16 cellular contexts compared by ENCODE assay signal in the genomic region with DNA sequence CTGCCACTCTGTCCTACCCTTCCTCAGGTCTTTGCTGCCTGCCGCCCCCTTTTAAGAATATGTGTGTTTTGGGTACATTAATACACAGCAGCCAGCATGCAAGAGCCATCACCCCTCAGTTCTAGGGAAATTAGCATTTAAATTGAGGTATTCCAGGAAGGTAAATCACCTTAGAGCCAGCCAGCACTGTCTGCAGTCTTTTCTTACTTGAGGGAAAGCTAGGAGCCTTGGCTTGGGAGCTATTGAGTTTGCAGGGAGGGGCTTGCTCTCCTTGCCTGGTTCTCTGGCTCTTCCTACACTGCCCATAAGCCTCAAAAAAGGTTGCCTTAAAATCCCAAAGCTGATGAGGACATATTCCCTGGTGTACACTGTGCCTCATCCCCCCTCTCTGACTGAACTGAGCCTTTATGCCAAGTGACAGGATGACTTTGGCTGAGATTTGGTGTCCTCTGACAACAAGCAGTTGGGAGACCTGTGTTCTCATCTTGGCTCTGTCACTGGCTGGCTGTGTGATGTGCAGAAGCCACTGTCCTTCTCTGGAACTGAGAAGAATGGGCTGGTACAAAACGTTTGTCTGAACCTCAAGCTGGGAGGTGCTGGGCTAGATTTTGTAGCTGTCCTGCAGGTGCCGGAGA. TPM values are rescaled to one million over a fixed set of nuclear protein-coding genes. Genes with fewer than 3 reads are reported as not detected.
DNase-seq lines count a peak whose midpoint lies in the region; FAIRE-seq and TF ChIP-seq lines count a peak whose summit lies in the region.
"Had no signal": no experiment of that assay in that cellular context is flagged by ENCODE, and none has a peak within 500 bp of the region (broad histone marks: within the 10 kb centered on the region; RNA-seq: fewer than 3 reads in every experiment).

No MANE protein-coding gene starts in this region.

- H2BK5ac ChIP-seq in H1 (ENCODE audit: low read depth, low read length) = 0 out of 2 replicates have a peak overlapping the region, but pooled peaks have one; percentile 1

- no peak for FAIRE-seq in H1 (lab: Jason Lieb, UNC)
- FAIRE-seq: GM12878, H54, HepG2, HTR-8/SVneo had no signal

- H3K27ac ChIP-seq in Karpas-422 (ENCODE audit: low read length) = no peak overlapping the region
- H3K27ac ChIP-seq in H1 (ENCODE audit: low read depth, low read length) = no peak overlapping the region
- H3K27ac ChIP-seq: BLaER1 treated with 17β-estradiol and CSF1 and Interleukin-3, amounts not matched to agents 10 nM and 100 nM had no signal

- H3K36me3 ChIP-seq in Karpas-422 (ENCODE audit: insufficient read depth, low read length) (no peaks in the 10 kb centered on the region), H1 (ENCODE audit: control insufficient read depth in 2 of 4, insufficient read depth in 4 of 4, low read length in 3 of 4) (no peaks in the 10 kb centered on the region)
- H3K36me3 ChIP-seq: BLaER1 treated with 17β-estradiol and CSF1 and Interleukin-3, amounts not matched to agents 10 nM and 100 nM had no signal

- H3K4me1 ChIP-seq in Karpas-422 (ENCODE audit: low read length) (peaks cover 57% of the 10 kb centered on the region), H1 (replicated peaks in 1 of 4; ENCODE audit: control insufficient read depth in 3 of 4, insufficient read depth in 4 of 4, low read length in 3 of 4) (peaks cover 0 to 9% (median 5%) of the 10 kb centered on the region in 4 experiments; a peak in 2 of 7 replicates)
- H3K4me1 ChIP-seq: BLaER1 treated with 17β-estradiol and CSF1 and Interleukin-3, amounts not matched to agents 10 nM and 100 nM had no signal

- no peak overlapping the region for H3K23ac ChIP-seq in H1 (ENCODE audit: insufficient read length)

- H3K23me2 ChIP-seq in H1 (ENCODE audit: low read depth, low read length) = no peaks in the 10 kb centered on the region; the same call in 1 of the 2 replicates

- peak overlapping the region; percentile 17 for H3K4ac ChIP-seq in H1 (replicated peaks; ENCODE audit: insufficient read length, low read depth, low read length)

- H4K20me1 ChIP-seq in Karpas-422 (ENCODE audit: insufficient read depth, low read depth, low read length) = no peaks in the 10 kb centered on the region
- no peaks in the 10 kb centered on the region for H4K20me1 ChIP-seq in H1 (replicated peaks in 1 of 2; ENCODE audit: control insufficient read depth in 1 of 2, insufficient read depth in 2 of 2, low read length in 2 of 2)
- H4K20me1 ChIP-seq: BLaER1 treated with 17β-estradiol and CSF1 and Interleukin-3, amounts not matched to agents 10 nM and 100 nM had no signal

- POLR2A ChIA-PET in H1 (lab: Charles Lee; ENCODE audit: partially characterized antibody) = no interaction called here

- H3K79me2 ChIP-seq in Karpas-422 (ENCODE audit: low read length) = no peaks in the 10 kb centered on the region
- no peaks in the 10 kb centered on the region for H3K79me2 ChIP-seq in H1 (ENCODE audit: control insufficient read depth in 1 of 2, insufficient read depth in 2 of 2, low read length in 2 of 2)

- H3K9me3 ChIP-seq in Karpas-422 (ENCODE audit: low read length) (no peaks in the 10 kb centered on the region), H1 (ENCODE audit: insufficient read depth in 2 of 2, low read depth in 1 of 2, low read length in 1 of 2) (no peaks in the 10 kb centered on the region)
- H3K9me3 ChIP-seq: BLaER1 treated with 17β-estradiol and CSF1 and Interleukin-3, amounts not matched to agents 10 nM and 100 nM had no signal

- peak; percentile 72 for DNase-seq in G401 (ENCODE audit: low spot score)
- DNase-seq in Karpas-422 = no peak
- DNase-seq in H1 (ENCODE audit: low read depth in 1 of 2, low spot score in 2 of 2) = peak; percentile 7 to 47
- peak; percentile 46 for DNase-seq in iPS-NIHi7 (ENCODE audit: extremely low spot score)
- DNase-seq in inferior parietal cortex (ENCODE audit: extremely low spot score) = no peak
- no peak for DNase-seq in NCI-H82 treated with DMSO at 0.1 percent for 48 hours (lab: John Stamatoyannopoulos, UW; ENCODE audit: unreplicated experiment)
- DNase-seq in NCI-H1092 (lab: John Stamatoyannopoulos, UW) = no peak
- DNase-seq: 8988T; Calu3; CD4-positive, alpha-beta T cell; DMS 273 treated with DMSO at 0.1 percent for 48 hours had no signal

- no peak overlapping the region for H4K5ac ChIP-seq in H1 (ENCODE audit: insufficient read length, low read depth, low read length)

- H3K4me3 ChIP-seq in Karpas-422 (ENCODE audit: low read length) (no peak overlapping the region), H1 (ENCODE audit: extremely low read depth in 1 of 4, insufficient read depth in 2 of 4, low read depth in 3 of 4, low read length in 4 of 4) (no peak overlapping the region)
- H3K4me3 ChIP-seq: BLaER1 treated with 17β-estradiol and CSF1 and Interleukin-3, amounts not matched to agents 10 nM and 100 nM; GM12878 had no signal

- 67% methylated on average over 3 of the region's 3 CpGs; no CpG with 5 or more reads in 1 of the 2 experiments for WGBS in H1 (ENCODE audit: extremely low coverage in 1 of 2, insufficient coverage in 1 of 2, insufficient read length in 1 of 2, insufficient replicate concordance in 2 of 2, low coverage in 1 of 2, low lambda C conversion rate in 2 of 2, missing lambda C conversion rate in 1 of 2), 2 experiments

- no peak for TF ChIP-seq EP300 in H1 (IDR thresholded peaks at IDR 0.05; ENCODE audit: borderline replicate concordance in 1 of 2, low read depth in 2 of 2, low read length in 2 of 2)

- H3K9ac ChIP-seq in Karpas-422 (ENCODE audit: low read length) (peak overlapping the region; percentile 14; the same call in 1 of the 2 replicates), H1 (replicated peaks in 1 of 4; ENCODE audit: extremely low read depth in 1 of 4, low read depth in 3 of 4, low read length in 3 of 4) (no peak overlapping the region)
- H3K9ac ChIP-seq: BLaER1 treated with 17β-estradiol and CSF1 and Interleukin-3, amounts not matched to agents 10 nM and 100 nM had no signal

- H3K79me1 ChIP-seq in H1 (ENCODE audit: low read depth, low read length) = no peaks in the 10 kb centered on the region

- no peak overlapping the region for H2AK5ac ChIP-seq in H1 (ENCODE audit: low read depth, low read length)

- no peak overlapping the region for H2BK12ac ChIP-seq in H1 (ENCODE audit: low read depth, low read length)

- no peak overlapping the region for H2BK15ac ChIP-seq in H1 (ENCODE audit: low read length)

- no peak; a peak in 1 of 4 replicates for TF ChIP-seq RAD21 in H1 (IDR thresholded peaks at IDR 0.05 in 1 of 2, conservative IDR thresholded peaks at IDR 0.05 in 1 of 2; ENCODE audit: low read depth in 2 of 2, low read length in 2 of 2)

- no peaks in the 10 kb centered on the region for H3K27me3 ChIP-seq in Karpas-422 (ENCODE audit: low read length)
- no peaks in the 10 kb centered on the region; a peak in 1 of 7 replicates for H3K27me3 ChIP-seq in H1 (replicated peaks in 1 of 4; ENCODE audit: control insufficient read depth in 3 of 4, extremely low read depth in 1 of 4, insufficient read depth in 3 of 4, low read length in 3 of 4)
- H3K27me3 ChIP-seq: BLaER1 treated with 17β-estradiol and CSF1 and Interleukin-3, amounts not matched to agents 10 nM and 100 nM had no signal

- no peak for TF ChIP-seq CTCF in H1 (IDR thresholded peaks at IDR 0.05; ENCODE audit: control extremely low read depth in 1 of 3, insufficient read depth in 1 of 3, low read depth in 1 of 3, low read length in 3 of 3)

- H3K4me2 ChIP-seq in Karpas-422 (ENCODE audit: low read depth, low read length, poor library complexity, severe bottlenecking) = peak overlapping the region; percentile 36
- peak overlapping the region; percentile 0 to 18; a peak in 1 of 4 replicates for H3K4me2 ChIP-seq in H1 (ENCODE audit: insufficient read depth in 1 of 2, low read depth in 2 of 2, low read length in 2 of 2)
- H3K4me2 ChIP-seq: BLaER1 treated with 17β-estradiol and CSF1 and Interleukin-3, amounts not matched to agents 10 nM and 100 nM had no signal

- CTCF ChIA-PET in H1 (lab: Charles Lee; ENCODE audit: partially characterized antibody) = interaction anchor here (1.0 to 11.9 kb wide), 7 partner anchors 9 to 671 kb away, joined by 3 to 308 read pairs (median 5); no protein-coding TSS in a partner anchor

- no peak overlapping the region for H4K91ac ChIP-seq in H1 (replicated peaks; ENCODE audit: insufficient read length, low read length)

- no peak overlapping the region for H3K14ac ChIP-seq in H1 (ENCODE audit: insufficient read length)

- TF ChIP-seq POLR2A in H1 (IDR thresholded peaks at IDR 0.05; ENCODE audit: control extremely low read depth in 1 of 2, low read depth in 2 of 2, low read length in 2 of 2) = no peak

- H2BK120ac ChIP-seq in H1 (replicated peaks; ENCODE audit: low read depth, low read length) = no peak overlapping the region

- no peak overlapping the region for H3K56ac ChIP-seq in H1 (replicated peaks; ENCODE audit: insufficient read length, low read depth, low read length)

- H3K18ac ChIP-seq in H1 (ENCODE audit: extremely low read depth, low read length) = peak overlapping the region; percentile 72; the same call in 1 of the 2 replicates

- no peak overlapping the region for H4K8ac ChIP-seq in H1 (ENCODE audit: extremely low read depth, insufficient read depth, low read length)

- H2AFZ ChIP-seq in Karpas-422 (ENCODE audit: low read length) (no peak overlapping the region), H1 (ENCODE audit: low read length) (no peak overlapping the region)

- in situ Hi-C loops in G401 (cut with HindIII; ENCODE audit: low sequenced_read_pairs) = no loop called here

- no peaks in the 10 kb centered on the region for H3K9me2 ChIP-seq in Karpas-422 (replicated peaks; ENCODE audit: insufficient read depth, low read length)

- no peak overlapping the region for H2BK20ac ChIP-seq in H1 (ENCODE audit: low read length)

TF ChIP-seq in H1, 55 proteins besides CTCF, POLR2A, EP300 and RAD21 (continues in another document):
- TF ChIP-seq RNF2 (IDR thresholded peaks at IDR 0.05; ENCODE audit: borderline replicate concordance, low read depth, low read length, missing control alignments, poor library complexity, severe bottlenecking) (no peak), CHD2 (IDR thresholded peaks at IDR 0.05; ENCODE audit: low read length) (no peak), RXRA (IDR thresholded peaks at IDR 0.05; ENCODE audit: insufficient read depth, low read depth, low read length) (no peak), HDAC2 (IDR thresholded peaks at IDR 0.05; ENCODE audit: borderline replicate concordance in 1 of 2, low read depth in 2 of 2, low read length in 2 of 2) (no peak)

RNA-seq across cellular contexts. Expression of gene TRIM32, which starts 54.1 kb away (rescaled TPM):
- 22.3 and 23.7 TPM in 2 replicates for total RNA-seq in G401 (2014; rRNA removed; shearing (Covaris generic))
- 20.7 and 23.9 TPM in 2 replicates for total RNA-seq in Karpas-422 (2014; rRNA removed; shearing (Covaris generic); ENCODE audit: low replicate concordance)
- 17.3 and 17.9 TPM in 2 replicates for total RNA-seq in H1 (2021; fragmentation: NEBNext Ultra II Directional; extraction: Animal tissue kit (Norgen Biotek cat#: 25700))
- 9.2 and 10.5 TPM in 2 replicates for polyA plus RNA-seq in H1 (2011; rRNA removed)
- 10.3 TPM for polyA plus RNA-seq in H1 (2011; cell fraction: cytosol; rRNA removed)
- polyA plus RNA-seq in H1 (2011; cell fraction: nucleus; rRNA removed) = 14.9 TPM
- polyA plus RNA-seq in H1 (2012, experiment 1 of 2) = 8.7 to 11.6 TPM (median 10.5 TPM) in 4 replicates
- polyA plus RNA-seq in H1 (2012, experiment 2 of 2) = 6.1 TPM
- polyA plus RNA-seq in H1 (2013, experiment 1 of 2) = 6.6 TPM
- 7.0 TPM for polyA plus RNA-seq in H1 (2013, experiment 2 of 2)
- 36.5 and 38.1 TPM in 2 replicates for polyA minus RNA-seq in H1 (2011; rRNA and poly(A)+ RNA removed)
- polyA minus RNA-seq in H1 (2011; cell fraction: cytosol; rRNA and poly(A)+ RNA removed) = 10.1 TPM
- polyA minus RNA-seq in H1 (2011; cell fraction: nucleus; rRNA and poly(A)+ RNA removed) = 22.4 TPM

Comparison
In these comparisons a context has a peak if more than half of its experiments do, and no peak if none do; other contexts are left out.
1. DNase-seq: peak in G401 (single experiment), H1 (2 of 2) and iPS-NIHi7 (single experiment); none in Karpas-422 (single experiment), inferior parietal cortex (single experiment), NCI-H82 treated with DMSO at 0.1 percent for 48 hours (single experiment) and NCI-H1092 (single experiment).